Comparison of ENCODE assay signal across 1 cellular context in the genomic region with DNA sequence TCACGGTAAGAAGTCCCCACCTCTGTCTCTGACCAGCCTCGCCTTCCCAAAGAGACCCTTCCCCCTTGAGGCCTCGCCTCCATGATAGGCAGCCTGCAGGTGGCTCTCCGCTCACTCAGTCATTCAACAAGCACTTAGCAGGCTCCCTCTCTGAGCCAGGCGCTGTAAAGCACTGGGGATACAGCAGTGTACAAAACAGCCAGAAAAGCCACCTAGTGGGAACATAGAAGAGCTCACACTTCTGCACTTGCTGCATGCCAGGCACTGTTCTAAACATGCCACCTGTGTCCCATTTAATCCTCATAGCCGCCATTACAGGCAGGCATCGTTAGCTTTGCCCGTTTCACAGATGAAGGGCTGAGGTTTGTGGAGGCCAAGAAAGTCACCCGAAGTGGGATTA.
TF ChIP-seq lines count a peak whose summit lies in the region.

No MANE protein-coding gene starts in this region.

TF ChIP-seq in GM12878, 131 proteins besides CTCF, POLR2A, EP300 and RAD21:
- TF ChIP-seq ASH2L (IDR thresholded peaks at IDR 0.05; ENCODE audit: borderline replicate concordance, low read depth) = no peak
- no peak for TF ChIP-seq SREBF2 (IDR thresholded peaks at IDR 0.05; ENCODE audit: low read length)
TF ChIP-seq in GM12878: peak in this region for 0.
